ENCODE assay signal across 8 cellular contexts in the genomic region with DNA sequence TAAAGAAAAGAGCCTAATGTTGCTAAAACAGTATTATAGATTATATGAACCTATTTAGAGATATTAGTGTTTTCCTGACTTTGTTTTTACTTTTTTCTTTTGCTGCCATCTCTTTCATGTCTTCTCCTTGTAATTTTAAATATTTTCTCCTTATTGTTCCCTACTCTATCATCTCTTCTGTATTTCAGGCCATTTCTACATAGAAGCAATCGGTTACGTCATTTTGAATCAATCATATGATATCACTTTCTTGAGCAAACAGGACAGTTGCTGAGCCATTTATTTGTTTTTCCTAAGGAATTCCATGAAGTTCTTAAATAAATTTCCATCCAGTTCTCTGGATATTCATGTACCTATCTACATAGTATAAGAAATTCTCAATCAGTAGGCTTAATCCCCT.
"Had no signal": no experiment of that assay in that cellular context is flagged by ENCODE, and none has a peak within 500 bp of the region (broad histone marks: within the 10 kb centered on the region; RNA-seq: fewer than 3 reads in every experiment).

No MANE protein-coding gene starts in this region.

- FAIRE-seq: G401.6, GM12878, GM12891, GM12892, GM18507, GM19239 had no signal

- H3K4me3 ChIP-seq: GM12878 had no signal

- DNase-seq: GDM1, GF-D8 had no signal

- ATAC-seq: GM12878 had no signal
